ENCODE assay signal across 8 cellular contexts in genomic region chr7:127391591-127392181, GRCh38.
DNase-seq lines count a peak whose midpoint lies in the region; ATAC-seq and TF ChIP-seq lines count a peak whose summit lies in the region.

No MANE protein-coding gene starts in this region.

- H3K27me3 ChIP-seq in WERI-Rb-1 (ENCODE audit: insufficient read depth, low read depth, severe bottlenecking): no peaks in the 10 kb centered on the region

- peak overlapping the region; percentile 98 for H3K4me3 Mint-ChIP-seq in central memory CD8-positive, alpha-beta T cell

- peaks cover 49% of the 10 kb centered on the region for H3K4me1 Mint-ChIP-seq in central memory CD8-positive, alpha-beta T cell

- peak overlapping the region; percentile 81 for H3K4me3 ChIP-seq in WERI-Rb-1 (ENCODE audit: low read depth, low read length)

- TF ChIP-seq CTCF in WERI-Rb-1 (IDR thresholded peaks at IDR 0.05; ENCODE audit: low read depth, low read length): no peak

- H3K27me3 Mint-ChIP-seq in central memory CD8-positive, alpha-beta T cell: no peaks in the 10 kb centered on the region

- peaks cover 39% of the 10 kb centered on the region for H3K36me3 Mint-ChIP-seq in central memory CD8-positive, alpha-beta T cell (ENCODE audit: insufficient read depth)

- H3K27ac ChIP-seq in WERI-Rb-1: peak overlapping the region; percentile 86

- DNase-seq in COR-L47 (lab: John Stamatoyannopoulos, UW): peak; percentile 11
- peak; percentile 14 for DNase-seq in WERI-Rb-1
- DNase-seq in central memory CD8-positive, alpha-beta T cell (ENCODE audit: low spot score in 2 of 2): peak; percentile 37 to 41
- peak; percentile 63 for DNase-seq in left kidney (ENCODE audit: low read depth, low spot score)
- peak in 2 of 3 donors; percentile 25 to 35 for DNase-seq in stimulated activated CD4-positive, alpha-beta T cell treated with anti-CD3 and anti-CD28 coated beads, TNF-alpha, amount 100 ng/mL, for 48 hours (ENCODE audit: low read depth in 3 of 3)
- no peak for DNase-seq in NCI-H1092 (lab: John Stamatoyannopoulos, UW)

- ATAC-seq in GM19395 (IDR thresholded peaks at IDR 0.05; ENCODE audit: unreplicated experiment): peak; percentile 45
- ATAC-seq in HG03460 (IDR thresholded peaks at IDR 0.05; ENCODE audit: unreplicated experiment): peak; percentile 45
- peak; percentile 57 for ATAC-seq in central memory CD8-positive, alpha-beta T cell (replicated peaks; ENCODE audit: extremely low read depth, poor library complexity, severe bottlenecking)

- H3K27ac Mint-ChIP-seq in central memory CD8-positive, alpha-beta T cell (ENCODE audit: low read depth): peak overlapping the region; percentile 97

- no peaks in the 10 kb centered on the region for H3K9me3 Mint-ChIP-seq in central memory CD8-positive, alpha-beta T cell

- peaks cover 41% of the 10 kb centered on the region for H3K36me3 ChIP-seq in WERI-Rb-1

- no peaks in the 10 kb centered on the region for H3K9me3 ChIP-seq in WERI-Rb-1 (ENCODE audit: severe bottlenecking)
